Comparison of ENCODE assay signal across 10 cellular contexts in genomic region chr2:239259173-239259572, GRCh38.
DNase-seq lines count a peak whose midpoint lies in the region; ATAC-seq lines count a peak whose summit lies in the region.
"Had no signal": no experiment of that assay in that cellular context is flagged by ENCODE, and none has a peak within 500 bp of the region (broad histone marks: within the 10 kb centered on the region; RNA-seq: fewer than 3 reads in every experiment).

No MANE protein-coding gene starts in this region.

- ATAC-seq in GM19035 (IDR thresholded peaks at IDR 0.05; ENCODE audit: unreplicated experiment) (peak; percentile 56), HG03280 (IDR thresholded peaks at IDR 0.05; ENCODE audit: unreplicated experiment) (peak; percentile 44)
- ATAC-seq: Right ventricle myocardium inferior had no signal

- H3K27me3 ChIP-seq in BLaER1, result no peaks in the 10 kb centered on the region
- no peaks in the 10 kb centered on the region for H3K27me3 ChIP-seq in effector memory CD4-positive, alpha-beta T cell (replicated peaks; ENCODE audit: control insufficient read depth, insufficient read depth, low read length, poor library complexity, severe bottlenecking)

- H3K9ac ChIP-seq in BLaER1, result peak overlapping the region; percentile 12

- no peak overlapping the region for H3K4me3 ChIP-seq in BLaER1
- H3K4me3 ChIP-seq in effector memory CD4-positive, alpha-beta T cell (ENCODE audit: insufficient read depth, low read depth, low read length, poor library complexity, severe bottlenecking), result peak overlapping the region; percentile 14

- H3K9me3 ChIP-seq in BLaER1, result peaks cover 18% of the 10 kb centered on the region
- H3K9me3 ChIP-seq in effector memory CD4-positive, alpha-beta T cell (ENCODE audit: control insufficient read depth, low read length), result no peaks in the 10 kb centered on the region

- peaks cover 58% of the 10 kb centered on the region for H4K20me1 ChIP-seq in BLaER1

- H3K4me1 ChIP-seq in BLaER1, result peaks cover 79% of the 10 kb centered on the region
- peaks cover 40% of the 10 kb centered on the region for H3K4me1 ChIP-seq in effector memory CD4-positive, alpha-beta T cell (ENCODE audit: control insufficient read depth, insufficient read depth, low read length, poor library complexity, severe bottlenecking)

- peak overlapping the region; percentile 65 for H3K4me2 ChIP-seq in BLaER1

- no peak for DNase-seq in effector memory CD4-positive, alpha-beta T cell
- DNase-seq in globus pallidus (ENCODE audit: low spot score), result no peak
- no peak for DNase-seq in cerebellar nuclear complex (lab: John Stamatoyannopoulos, UW)
- DNase-seq in A172 (ENCODE audit: low spot score), result no peak
- no peak for DNase-seq in NK-92 (lab: John Stamatoyannopoulos, UW; ENCODE audit: unreplicated experiment)
- DNase-seq: NCI-H1048 had no signal

- H3K36me3 ChIP-seq in BLaER1, result peaks cover 10% of the 10 kb centered on the region
- H3K36me3 ChIP-seq in effector memory CD4-positive, alpha-beta T cell (ENCODE audit: control insufficient read depth, insufficient read depth, low read length), result no peaks in the 10 kb centered on the region

- H3K27ac ChIP-seq in BLaER1, result peak overlapping the region; percentile 32
- H3K27ac ChIP-seq in effector memory CD4-positive, alpha-beta T cell (ENCODE audit: insufficient read depth, low read length, poor library complexity, severe bottlenecking), result peak overlapping the region; percentile 57
